1 cellular context compared by ENCODE assay signal in the genomic region with DNA sequence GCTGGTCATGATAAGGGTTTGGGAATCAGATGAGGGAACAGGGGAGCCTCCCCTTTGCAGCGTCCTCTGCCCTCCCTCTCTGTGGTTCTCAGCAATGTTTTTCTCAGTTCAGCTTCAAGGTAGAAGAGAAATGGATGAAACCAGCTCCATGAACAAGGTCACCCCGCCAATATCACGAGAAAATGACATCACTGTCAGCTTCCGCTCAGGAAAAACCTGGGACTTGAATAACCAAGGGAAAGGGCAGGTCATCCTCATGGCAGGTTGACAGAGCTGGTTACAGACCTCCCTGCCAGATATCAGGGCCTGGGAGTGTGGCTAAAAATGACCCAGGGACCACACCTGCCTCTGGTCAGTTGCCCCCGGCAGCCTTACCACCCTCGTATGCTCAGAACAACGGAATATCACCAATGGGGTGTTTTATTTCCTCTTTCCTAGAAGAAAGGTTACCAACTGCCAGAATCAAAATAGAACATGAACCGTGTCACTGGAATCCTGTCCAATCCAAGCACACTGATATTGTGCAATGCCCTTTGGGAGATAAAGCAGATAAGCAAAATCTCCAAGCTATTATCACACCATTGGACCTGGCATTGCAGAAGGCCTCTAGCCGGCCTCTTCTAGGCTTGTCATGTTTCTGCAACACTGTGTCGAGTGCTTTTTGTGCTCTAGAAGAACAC.
TF ChIP-seq lines count a peak whose summit lies in the region.

No MANE protein-coding gene starts in this region.

TF ChIP-seq in K562, 482 proteins besides CTCF, POLR2A, EP300 and RAD21 (continued from another document and continues in another):
- TF ChIP-seq TRIM28 (IDR thresholded peaks at IDR 0.05) (no peak), ZC3H4 (CRISPR knock-in tag; IDR thresholded peaks at IDR 0.05; ENCODE audit: borderline replicate concordance) (no peak), THAP7 (CRISPR knock-in tag; IDR thresholded peaks at IDR 0.05) (no peak), DACH1 (IDR thresholded peaks at IDR 0.05; ENCODE audit: partially characterized antibody) (peak; percentile 5), TEAD4 (IDR thresholded peaks at IDR 0.05; ENCODE audit: low read length) (peak; percentile 74; the same call in 1 of the 2 replicates), TEAD4 (CRISPR knock-in tag; IDR thresholded peaks at IDR 0.05; ENCODE audit: borderline replicate concordance) (no peak), RBM15 (IDR thresholded peaks at IDR 0.05; ENCODE audit: insufficient read depth, low read length) (no peak), HES1 (IDR thresholded peaks at IDR 0.05; ENCODE audit: low read depth) (peak; percentile 58; the same call in 1 of the 2 replicates), ELK1 (CRISPR knock-in tag; IDR thresholded peaks at IDR 0.05) (no peak), SPI1 (IDR thresholded peaks at IDR 0.05; ENCODE audit: borderline replicate concordance, low read depth, low read length) (no peak), GTF2F1 (IDR thresholded peaks at IDR 0.05; ENCODE audit: low read depth, low read length) (no peak), FUS (optimal IDR thresholded peaks at IDR 0.05; ENCODE audit: low read depth, low read length) (no peak), SMARCA5 (IDR thresholded peaks at IDR 0.05) (no peak), TFAM (CRISPR knock-in tag; conservative IDR thresholded peaks at IDR 0.05) (no peak), NFIX (CRISPR knock-in tag; IDR thresholded peaks at IDR 0.05; ENCODE audit: low read depth) (no peak), E4F1 (CRISPR knock-in tag; IDR thresholded peaks at IDR 0.05; ENCODE audit: borderline replicate concordance) (no peak), ZFP1 (CRISPR knock-in tag; IDR thresholded peaks at IDR 0.05) (no peak), BDP1 (IDR thresholded peaks at IDR 0.05; ENCODE audit: insufficient read depth, insufficient read length) (no peak), IRF9 (tag; IDR thresholded peaks at IDR 0.05) (peak; percentile 95), LEF1 (IDR thresholded peaks at IDR 0.05) (peak; percentile 74), ZBTB43 (CRISPR knock-in tag; IDR thresholded peaks at IDR 0.05) (no peak), EZH2 (IDR thresholded peaks at IDR 0.05; ENCODE audit: borderline replicate concordance, low read depth, low read length) (no peak), U2AF2 (optimal IDR thresholded peaks at IDR 0.05; ENCODE audit: low read depth, low read length) (no peak), FOXO4 (CRISPR knock-in tag; IDR thresholded peaks at IDR 0.05) (no peak), ARID4B (CRISPR knock-in tag; IDR thresholded peaks at IDR 0.05) (no peak), CHCHD3 (CRISPR knock-in tag; IDR thresholded peaks at IDR 0.05) (no peak), ZNF583 (CRISPR knock-in tag; IDR thresholded peaks at IDR 0.05) (peak; percentile 39; the same call in 1 of the 2 replicates), GATAD2B (IDR thresholded peaks at IDR 0.05; ENCODE audit: borderline replicate concordance) (no peak), FOXJ2 (tag; IDR thresholded peaks at IDR 0.05) (no peak)
- TF ChIP-seq, protein P1, sequence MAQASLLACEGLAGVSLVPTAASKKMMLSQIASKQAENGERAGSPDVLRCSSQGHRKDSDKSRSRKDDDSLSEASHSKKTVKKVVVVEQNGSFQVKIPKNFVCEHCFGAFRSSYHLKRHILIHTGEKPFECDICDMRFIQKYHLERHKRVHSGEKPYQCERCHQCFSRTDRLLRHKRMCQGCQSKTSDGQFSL (CRISPR knock-in tag; IDR thresholded peaks at IDR 0.05) = no peak
- TF ChIP-seq, protein P1 (tag; IDR thresholded peaks at IDR 0.05) = no peak
- TF ChIP-seq, protein P2, sequence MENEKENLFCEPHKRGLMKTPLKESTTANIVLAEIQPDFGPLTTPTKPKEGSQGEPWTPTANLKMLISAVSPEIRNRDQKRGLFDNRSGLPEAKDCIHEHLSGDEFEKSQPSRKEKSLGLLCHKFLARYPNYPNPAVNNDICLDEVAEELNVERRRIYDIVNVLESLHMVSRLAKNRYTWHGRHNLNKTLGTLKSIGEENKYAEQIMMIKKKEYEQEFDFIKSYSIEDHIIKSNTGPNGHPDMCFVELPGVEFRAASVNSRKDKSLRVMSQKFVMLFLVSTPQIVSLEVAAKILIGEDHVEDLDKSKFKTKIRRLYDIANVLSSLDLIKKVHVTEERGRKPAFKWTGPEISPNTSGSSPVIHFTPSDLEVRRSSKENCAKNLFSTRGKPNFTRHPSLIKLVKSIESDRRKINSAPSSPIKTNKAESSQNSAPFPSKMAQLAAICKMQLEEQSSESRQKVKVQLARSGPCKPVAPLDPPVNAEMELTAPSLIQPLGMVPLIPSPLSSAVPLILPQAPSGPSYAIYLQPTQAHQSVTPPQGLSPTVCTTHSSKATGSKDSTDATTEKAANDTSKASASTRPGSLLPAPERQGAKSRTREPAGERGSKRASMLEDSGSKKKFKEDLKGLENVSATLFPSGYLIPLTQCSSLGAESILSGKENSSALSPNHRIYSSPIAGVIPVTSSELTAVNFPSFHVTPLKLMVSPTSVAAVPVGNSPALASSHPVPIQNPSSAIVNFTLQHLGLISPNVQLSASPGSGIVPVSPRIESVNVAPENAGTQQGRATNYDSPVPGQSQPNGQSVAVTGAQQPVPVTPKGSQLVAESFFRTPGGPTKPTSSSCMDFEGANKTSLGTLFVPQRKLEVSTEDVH (IDR thresholded peaks at IDR 0.05; ENCODE audit: low read depth, partially characterized antibody) = peak; percentile 73
- TF ChIP-seq, protein P3, sequence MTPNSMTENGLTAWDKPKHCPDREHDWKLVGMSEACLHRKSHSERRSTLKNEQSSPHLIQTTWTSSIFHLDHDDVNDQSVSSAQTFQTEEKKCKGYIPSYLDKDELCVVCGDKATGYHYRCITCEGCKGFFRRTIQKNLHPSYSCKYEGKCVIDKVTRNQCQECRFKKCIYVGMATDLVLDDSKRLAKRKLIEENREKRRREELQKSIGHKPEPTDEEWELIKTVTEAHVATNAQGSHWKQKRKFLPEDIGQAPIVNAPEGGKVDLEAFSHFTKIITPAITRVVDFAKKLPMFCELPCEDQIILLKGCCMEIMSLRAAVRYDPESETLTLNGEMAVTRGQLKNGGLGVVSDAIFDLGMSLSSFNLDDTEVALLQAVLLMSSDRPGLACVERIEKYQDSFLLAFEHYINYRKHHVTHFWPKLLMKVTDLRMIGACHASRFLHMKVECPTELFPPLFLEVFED (CRISPR knock-in tag; conservative IDR thresholded peaks at IDR 0.05) = no peak
- TF ChIP-seq, protein P4, sequence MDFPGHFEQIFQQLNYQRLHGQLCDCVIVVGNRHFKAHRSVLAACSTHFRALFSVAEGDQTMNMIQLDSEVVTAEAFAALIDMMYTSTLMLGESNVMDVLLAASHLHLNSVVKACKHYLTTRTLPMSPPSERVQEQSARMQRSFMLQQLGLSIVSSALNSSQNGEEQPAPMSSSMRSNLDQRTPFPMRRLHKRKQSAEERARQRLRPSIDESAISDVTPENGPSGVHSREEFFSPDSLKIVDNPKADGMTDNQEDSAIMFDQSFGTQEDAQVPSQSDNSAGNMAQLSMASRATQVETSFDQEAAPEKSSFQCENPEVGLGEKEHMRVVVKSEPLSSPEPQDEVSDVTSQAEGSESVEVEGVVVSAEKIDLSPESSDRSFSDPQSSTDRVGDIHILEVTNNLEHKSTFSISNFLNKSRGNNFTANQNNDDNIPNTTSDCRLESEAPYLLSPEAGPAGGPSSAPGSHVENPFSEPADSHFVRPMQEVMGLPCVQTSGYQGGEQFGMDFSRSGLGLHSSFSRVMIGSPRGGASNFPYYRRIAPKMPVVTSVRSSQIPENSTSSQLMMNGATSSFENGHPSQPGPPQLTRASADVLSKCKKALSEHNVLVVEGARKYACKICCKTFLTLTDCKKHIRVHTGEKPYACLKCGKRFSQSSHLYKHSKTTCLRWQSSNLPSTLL (IDR thresholded peaks at IDR 0.05) = no peak
